ENCODE assay signal across 22 cellular contexts in genomic region chr3:128070898-128071591, GRCh38. TPM values are rescaled to one million over a fixed set of nuclear protein-coding genes. Genes with fewer than 3 reads are reported as not detected.
DNase-seq lines count a peak whose midpoint lies in the region; ATAC-seq and TF ChIP-seq lines count a peak whose summit lies in the region.
"Had no signal": no experiment of that assay in that cellular context is flagged by ENCODE, and none has a peak within 500 bp of the region (broad histone marks: within the 10 kb centered on the region; RNA-seq: fewer than 3 reads in every experiment).

No MANE protein-coding gene starts in this region.

- H3K4me2 ChIP-seq in PC-9: no peak overlapping the region

- H3K4me3 ChIP-seq in breast epithelium (no peak overlapping the region), PC-9 (no peak overlapping the region), endodermal cell (ENCODE audit: low read length) (no peak overlapping the region), upper lobe of right lung (no peak overlapping the region), lower leg skin (ENCODE audit: low read depth, poor library complexity, severe bottlenecking) (no peak overlapping the region)
- H3K4me3 ChIP-seq: dorsolateral prefrontal cortex, heart left ventricle, SJSA1, suprapubic skin, uterus had no signal

- H2AFZ ChIP-seq in PC-9: no peak overlapping the region

- POLR2A ChIA-PET in MCF 10A (lab: Yijun Ruan, JAX) (interaction anchor here (0.5 to 2.7 kb wide), 3 partner anchors 17 to 1374 kb away, joined by 3 to 8 read pairs (median 3); no protein-coding TSS in a partner anchor), PC-9 (lab: Charles Lee; ENCODE audit: unreplicated experiment) (interaction anchor here (0.6 kb wide), 1 partner anchor 10 kb away, joined by 4 read pairs; no protein-coding TSS in a partner anchor)

- H3K36me3 ChIP-seq in breast epithelium (peaks cover 4% of the 10 kb centered on the region), PC-9 (ENCODE audit: low read depth) (peaks cover 46% of the 10 kb centered on the region), endodermal cell (ENCODE audit: control insufficient read depth, insufficient read depth, low read length) (peaks cover 75% of the 10 kb centered on the region), upper lobe of right lung (peaks cover 70% of the 10 kb centered on the region)
- H3K36me3 ChIP-seq: uterus had no signal

- no peak for ATAC-seq in upper lobe of right lung
- ATAC-seq: heart left ventricle had no signal

- H3K79me2 ChIP-seq in PC-9 (ENCODE audit: low read depth): no peaks in the 10 kb centered on the region

- no peaks in the 10 kb centered on the region for H3K9me2 ChIP-seq in PC-9 (ENCODE audit: insufficient read depth)

- no peak overlapping the region for H3K4me3 Mint-ChIP-seq in MCF 10A (ENCODE audit: unreplicated experiment)
- H3K4me3 Mint-ChIP-seq in endodermal cell: no peak overlapping the region
- H3K4me3 Mint-ChIP-seq: CD4-positive, CD25-positive, alpha-beta regulatory T cell; T-helper 1 cell treated with Interleukin-12 subunit alpha and Interleukin-12 subunit beta and Interleukin-4 antibody, amounts not matched to agents 30 μg/mL and 1 μg/mL, for 36 hours had no signal

- BruUV-seq in MCF 10A (replicated peaks; lab: Mats Ljungman, UMichigan) (no TSS peak), PC-9 (replicated peaks; lab: Mats Ljungman, UMichigan) (TSS peak; percentile 25)

- H3K27me3 Mint-ChIP-seq in MCF 10A (ENCODE audit: insufficient read depth, unreplicated experiment): no peaks in the 10 kb centered on the region
- peaks cover 2% of the 10 kb centered on the region for H3K27me3 Mint-ChIP-seq in endodermal cell (ENCODE audit: insufficient read depth)
- H3K27me3 Mint-ChIP-seq: CD4-positive, CD25-positive, alpha-beta regulatory T cell had no signal

- H4K20me1 ChIP-seq in PC-9 (ENCODE audit: insufficient read depth): peaks cover 78% of the 10 kb centered on the region

- H3K4me1 Mint-ChIP-seq in MCF 10A (ENCODE audit: insufficient read depth, unreplicated experiment) (peaks cover 5% of the 10 kb centered on the region), endodermal cell (peaks cover 5% of the 10 kb centered on the region)

- no peaks in the 10 kb centered on the region for H3K27me3 ChIP-seq in breast epithelium
- H3K27me3 ChIP-seq in PC-9 (ENCODE audit: insufficient read depth, low read depth): no peaks in the 10 kb centered on the region
- no peaks in the 10 kb centered on the region for H3K27me3 ChIP-seq in endodermal cell (ENCODE audit: control insufficient read depth, insufficient read depth, low read length, poor library complexity, severe bottlenecking)
- no peaks in the 10 kb centered on the region for H3K27me3 ChIP-seq in upper lobe of right lung
- H3K27me3 ChIP-seq: dorsolateral prefrontal cortex, heart left ventricle, SJSA1, suprapubic skin, uterus had no signal

- DNase-seq in MCF 10A (ENCODE audit: unreplicated experiment): no peak
- DNase-seq in breast epithelium (ENCODE audit: low spot score in 2 of 2): no peak
- DNase-seq in PC-9: no peak
- peak; percentile 42 for DNase-seq in endodermal cell
- peak; percentile 45 for DNase-seq in upper lobe of right lung
- no peak for DNase-seq in NCI-H1694 treated with DMSO at 0.1 percent for 48 hours (lab: John Stamatoyannopoulos, UW)
- no peak for DNase-seq in NCI-H526 (lab: John Stamatoyannopoulos, UW)
- DNase-seq in lower leg skin (ENCODE audit: low spot score in 2 of 2): no peak
- DNase-seq: activated naive CD4-positive, alpha-beta T cell treated with Interleukin-2 at 50 U/mL for 16 hours; CD4-positive, CD25-positive, alpha-beta regulatory T cell; dorsolateral prefrontal cortex; heart left ventricle; mesendoderm; NCI-H1105 treated with DMSO at 0.1 percent for 48 hours; NCI-H2081 treated with DMSO at 0.1 percent for 48 hours; NCI-H510A treated with DMSO at 0.1 percent for 48 hours; retina; stimulated activated CD4-positive, alpha-beta T cell treated with anti-CD3 and anti-CD28 coated beads, Interleukin-15, amount 100 ng/mL, for 24 hours; uterus had no signal

- peaks cover 60% of the 10 kb centered on the region for H3F3A ChIP-seq in PC-9 (ENCODE audit: insufficient read depth, low read depth)

- H3K9me3 ChIP-seq in breast epithelium: no peaks in the 10 kb centered on the region
- no peaks in the 10 kb centered on the region for H3K9me3 ChIP-seq in PC-9 (ENCODE audit: insufficient read depth, low read depth)
- no peaks in the 10 kb centered on the region for H3K9me3 ChIP-seq in endodermal cell (ENCODE audit: control insufficient read depth, low read length)
- no peaks in the 10 kb centered on the region for H3K9me3 ChIP-seq in upper lobe of right lung
- H3K9me3 ChIP-seq: heart left ventricle, SJSA1, suprapubic skin, uterus had no signal

- H3K27ac ChIP-seq in breast epithelium (peak overlapping the region in 1 of 2 donors; percentile 49), PC-9 (no peak overlapping the region), endodermal cell (ENCODE audit: low read depth, low read length) (no peak overlapping the region), upper lobe of right lung (no peak overlapping the region)
- H3K27ac ChIP-seq: heart left ventricle, SJSA1, suprapubic skin, uterus had no signal

- CTCF ChIA-PET in MCF 10A (lab: Yijun Ruan, JAX) (interaction anchor here (0.6 to 1.6 kb wide), 3 partner anchors 24 to 539 kb away, joined by 3 to 6 read pairs (median 3); no protein-coding TSS in a partner anchor), PC-9 (lab: Charles Lee) (no interaction called here)

- H3K9ac ChIP-seq in endodermal cell (ENCODE audit: extremely low read depth, low read length, poor library complexity, severe bottlenecking): no peak overlapping the region

- WGBS in endodermal cell (ENCODE audit: insufficient coverage in 1 of 2, insufficient read length in 1 of 2), 2 experiments: 91 to 94% methylated on average over 8 to 13 of the region's 13 CpGs
- WGBS in lower leg skin, 2 donors: 90 to 91% methylated on average over 13 of the region's 13 CpGs

- H3K9me3 Mint-ChIP-seq in MCF 10A (ENCODE audit: unreplicated experiment): no peaks in the 10 kb centered on the region
- H3K9me3 Mint-ChIP-seq in endodermal cell: no peaks in the 10 kb centered on the region
- H3K9me3 Mint-ChIP-seq: CD4-positive, CD25-positive, alpha-beta regulatory T cell; T-helper 1 cell treated with Interleukin-12 subunit alpha and Interleukin-12 subunit beta and Interleukin-4 antibody, amounts not matched to agents 30 μg/mL and 1 μg/mL, for 36 hours had no signal

- no peak for TF ChIP-seq CTCF in MCF 10A (IDR thresholded peaks at IDR 0.05; ENCODE audit: unreplicated experiment)
- TF ChIP-seq CTCF in breast epithelium (IDR thresholded peaks at IDR 0.05): no peak
- no peak for TF ChIP-seq CTCF in PC-9 (conservative IDR thresholded peaks at IDR 0.05)
- TF ChIP-seq CTCF in endodermal cell (conservative IDR thresholded peaks at IDR 0.05): no peak
- TF ChIP-seq CTCF in upper lobe of right lung (IDR thresholded peaks at IDR 0.05): no peak
- TF ChIP-seq CTCF in lower leg skin (IDR thresholded peaks at IDR 0.05): no peak

- TF ChIP-seq POLR2A in breast epithelium (IDR thresholded peaks at IDR 0.05) (no peak), lower leg skin (IDR thresholded peaks at IDR 0.05) (no peak)

- H3K27ac Mint-ChIP-seq in MCF 10A (ENCODE audit: low read depth, unreplicated experiment) (peak overlapping the region; percentile 42), endodermal cell (no peak overlapping the region)
- H3K27ac Mint-ChIP-seq: T-helper 1 cell treated with Interleukin-12 subunit alpha and Interleukin-12 subunit beta and Interleukin-4 antibody, amounts not matched to agents 30 μg/mL and 1 μg/mL, for 36 hours had no signal

- no peaks in the 10 kb centered on the region for H3K4me1 ChIP-seq in breast epithelium
- no peaks in the 10 kb centered on the region for H3K4me1 ChIP-seq in PC-9 (replicated peaks; ENCODE audit: insufficient read depth)
- peaks cover 3% of the 10 kb centered on the region for H3K4me1 ChIP-seq in endodermal cell (ENCODE audit: control insufficient read depth, insufficient read depth, low read length)
- H3K4me1 ChIP-seq in upper lobe of right lung: peaks cover 11% of the 10 kb centered on the region
- H3K4me1 ChIP-seq: uterus had no signal

- H3K36me3 Mint-ChIP-seq in MCF 10A (ENCODE audit: insufficient read depth, unreplicated experiment) (peaks cover 81% of the 10 kb centered on the region), endodermal cell (ENCODE audit: low read depth) (peaks cover 53% of the 10 kb centered on the region)

- intact Hi-C loops in MCF 10A (cut with micrococcal nuclease) (no loop called here), breast epithelium (cut with DNase I; ENCODE audit: low total_unique reads) (no loop called here), PC-9 (cut with micrococcal nuclease; ENCODE audit: unreplicated experiment) (no loop called here), upper lobe of right lung (cut with DNase I) (no loop called here), lower leg skin (cut with DNase I; ENCODE audit: low total_unique reads) (loop anchor here (10.0 kb wide), 1 partner anchor 424 kb away; the partner anchor contains the start of gene GATA2)

RNA-seq across cellular contexts. Expression of gene SEC61A1, which starts 18.8 kb away (rescaled TPM):
- total RNA-seq in MCF 10A (2022): 418 and 519 TPM in 2 replicates
- 100 to 1,000 TPM; 105 to 166 (median 142) TPM for total RNA-seq in breast epithelium
- total RNA-seq in PC-9 (2021): 110 and 189 TPM in 2 replicates
- 100 to 1,000 TPM; 152 to 174 TPM for total RNA-seq in endodermal cell
- polyA plus RNA-seq in endodermal cell (2013, experiment 1 of 2): 127 TPM
- 122 TPM for polyA plus RNA-seq in endodermal cell (2013, experiment 2 of 2)
- 183 TPM for total RNA-seq in upper lobe of right lung
- total RNA-seq in lower leg skin: 100 to 1,000 TPM in 2 of 4 donors, 10 to 100 TPM in 2; 53.3 to 120 (median 88.9) TPM

RNA-seq across cellular contexts. Expression of gene RUVBL1, which starts 52.6 kb away (rescaled TPM):
- total RNA-seq in MCF 10A (2022) (88.1 and 114 TPM in 2 replicates), breast epithelium (10 to 100 TPM; 17.8 to 50.5 (median 36.0) TPM), PC-9 (2021) (91.4 and 115 TPM in 2 replicates), endodermal cell (10 to 100 TPM; 81.2 to 91.1 TPM), upper lobe of right lung (17.0 TPM), lower leg skin (10 to 100 TPM; 14.4 to 21.2 (median 19.8) TPM)
- 95.6 TPM for polyA plus RNA-seq in endodermal cell (2013, experiment 1 of 2)
- polyA plus RNA-seq in endodermal cell (2013, experiment 2 of 2): 92.5 TPM

Comparison
In these comparisons a context has a peak if more than half of its experiments do, and no peak if none do; other contexts are left out.
1. DNase-seq: peak in endodermal cell (single experiment) and upper lobe of right lung (single experiment); none in MCF 10A (single experiment), breast epithelium (0 of 2), PC-9 (0 of 2), NCI-H1694 treated with DMSO at 0.1 percent for 48 hours (single experiment), NCI-H526 (0 of 2) and lower leg skin (0 of 2).